In genomic region chr14:68379510-68380303, GRCh38 we compare ENCODE assay signal across 9 cellular contexts.
A peak's percentile ranks its signal among the peaks of the same experiment; 100 is the strongest.
DNase-seq lines count a peak whose midpoint lies in the region; ATAC-seq, FAIRE-seq and TF ChIP-seq lines count a peak whose summit lies in the region.
"Had no signal": no experiment of that assay in that cellular context is flagged by ENCODE, and none has a peak within 500 bp of the region (broad histone marks: within the 10 kb centered on the region; RNA-seq: fewer than 3 reads in every experiment).

No MANE protein-coding gene starts in this region.

- H3K27me3 ChIP-seq in breast epithelium (no peaks in the 10 kb centered on the region), pancreas (no peaks in the 10 kb centered on the region)

- intact Hi-C loops in breast epithelium (cut with DNase I; ENCODE audit: low total_unique reads) = no loop called here
- intact Hi-C loops in pancreas (cut with DNase I) = no loop called here

- TF ChIP-seq CTCF in breast epithelium (IDR thresholded peaks at IDR 0.05) (no peak), pancreas (IDR thresholded peaks at IDR 0.05) (no peak)

- DNase-seq in DMS79 treated with DMSO at 0.1 percent for 48 hours (lab: John Stamatoyannopoulos, UW) (peak; percentile 93), NCI-H1092 (lab: John Stamatoyannopoulos, UW) (peak; percentile 13), breast epithelium (ENCODE audit: low spot score in 2 of 2) (no peak), pancreas (no peak), T-helper 1 cell (no peak), G401 (ENCODE audit: low spot score) (no peak), frontal cortex (ENCODE audit: low spot score in 2 of 2) (no peak)
- DNase-seq: amniotic stem cell, SIG-M5 had no signal

- no peak for TF ChIP-seq POLR2A in breast epithelium (IDR thresholded peaks at IDR 0.05)

- no peak for ATAC-seq in pancreas

- H3K9me3 ChIP-seq in breast epithelium (no peaks in the 10 kb centered on the region), pancreas (no peaks in the 10 kb centered on the region)

- in situ Hi-C loops in G401 (cut with HindIII; ENCODE audit: low sequenced_read_pairs) = no loop called here

- 93% methylated on average over 8 of the region's 8 CpGs for WGBS in pancreas, 2 donors

- no peaks in the 10 kb centered on the region for H3K36me3 ChIP-seq in breast epithelium
- H3K36me3 ChIP-seq in pancreas = no peaks in the 10 kb centered on the region

- H3K4me1 ChIP-seq in breast epithelium = peaks cover 0 to 6% of the 10 kb centered on the region in 2 donors
- H3K4me1 ChIP-seq in pancreas = peaks cover 0 to 12% (median 10%) of the 10 kb centered on the region in 3 donors

- FAIRE-seq in pancreas (lab: Jason Lieb, UNC) (peak; percentile 20), frontal cortex (lab: Jason Lieb, UNC) (no peak)

- H3K27ac ChIP-seq in breast epithelium = peak overlapping the region; percentile 32 to 67
- H3K27ac ChIP-seq in pancreas = no peak overlapping the region

- H3K4me3 ChIP-seq in breast epithelium (no peak overlapping the region), pancreas (no peak overlapping the region)

Comparison
In these comparisons a context has a peak if more than half of its experiments do, and no peak if none do; other contexts are left out.
1. DNase-seq: peak in DMS79 treated with DMSO at 0.1 percent for 48 hours (single experiment) and NCI-H1092 (single experiment); none in breast epithelium (0 of 2), pancreas (0 of 6), T-helper 1 cell (0 of 5), G401 (single experiment) and frontal cortex (0 of 2).
2. H3K27ac ChIP-seq: peak in breast epithelium (2 of 2); none in pancreas (0 of 4).